In the genomic region with DNA sequence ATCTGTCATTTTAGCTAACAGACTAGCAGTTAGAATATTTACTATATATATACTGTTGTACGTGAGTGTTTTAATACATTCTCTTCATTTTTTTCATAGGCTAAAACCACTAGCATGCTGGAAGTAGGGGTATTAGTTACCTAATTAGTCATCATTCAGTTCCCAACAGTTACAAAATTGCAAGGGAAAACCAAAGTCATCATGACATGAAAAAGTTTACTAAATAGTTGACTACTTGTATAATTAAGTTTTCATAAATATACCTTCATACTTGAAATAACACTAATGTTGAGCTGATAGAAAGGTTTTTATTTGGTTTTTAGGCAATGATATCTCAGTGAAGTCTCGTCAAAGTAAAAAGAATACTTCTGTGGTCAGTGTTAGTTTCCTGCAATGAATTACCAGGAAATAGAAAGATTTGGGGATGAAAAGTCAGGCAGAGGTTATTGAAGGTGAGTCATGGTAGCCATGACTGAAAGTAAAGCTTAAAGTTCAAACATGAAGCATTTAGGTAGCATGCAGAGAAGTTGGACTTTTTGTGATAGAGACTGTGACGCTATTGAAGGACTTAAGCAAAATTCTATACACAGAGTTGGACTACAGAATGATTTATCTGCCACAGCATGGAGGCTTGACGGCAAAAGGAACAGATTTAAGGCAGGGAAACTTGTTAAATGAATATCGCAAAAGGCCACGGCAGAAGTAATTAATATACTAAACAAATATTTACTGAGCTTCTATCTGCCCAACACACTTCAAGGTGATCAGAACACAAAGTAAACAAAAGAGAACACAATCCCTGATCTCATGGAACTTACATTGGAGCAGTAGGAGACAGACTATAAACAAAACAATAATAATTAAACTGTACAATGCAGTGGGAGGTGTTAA, we compare ENCODE assay signal across 13 cellular contexts.
A peak's percentile ranks its signal among the peaks of the same experiment; 100 is the strongest.
DNase-seq lines count a peak whose midpoint lies in the region; ATAC-seq and TF ChIP-seq lines count a peak whose summit lies in the region.
"Had no signal": no experiment of that assay in that cellular context is flagged by ENCODE, and none has a peak within 500 bp of the region (broad histone marks: within the 10 kb centered on the region; RNA-seq: fewer than 3 reads in every experiment).

No MANE protein-coding gene starts in this region.

- H3K4me3 ChIP-seq in RWPE2 (ENCODE audit: severe bottlenecking) = no peak overlapping the region
- H3K4me3 ChIP-seq: lung had no signal

- H3K27me3 ChIP-seq in RWPE2 (ENCODE audit: insufficient read depth, poor library complexity, severe bottlenecking) = no peaks in the 10 kb centered on the region

- DNase-seq in COLO668 (lab: John Stamatoyannopoulos, UW; ENCODE audit: unreplicated experiment) (peak; percentile 6), LoVo (ENCODE audit: low spot score) (peak; percentile 58), RWPE2 (ENCODE audit: low spot score) (no peak), kidney tubule cell (ENCODE audit: low spot score) (peak; percentile 82), foreskin melanocyte (no peak), dermis blood vessel endothelial cell (no peak)
- DNase-seq: activated CD4-positive, alpha-beta T cell treated with anti-CD3 and anti-CD28 coated beads for 1 hour; NK-92 treated with Interleukin-12 subunit alpha and Interleukin-12 subunit beta, amount 100 ng/mL, for 24 hours; occipital lobe; SW 1271 had no signal

- ATAC-seq in RWPE2 (ENCODE audit: low read depth) = peak; percentile 84
- no peak for ATAC-seq in GM21390 (IDR thresholded peaks at IDR 0.05; ENCODE audit: unreplicated experiment)
- no peak for ATAC-seq in HG03565 (IDR thresholded peaks at IDR 0.05; ENCODE audit: unreplicated experiment)

- no peak for TF ChIP-seq CTCF in RWPE2 (IDR thresholded peaks at IDR 0.05; ENCODE audit: poor library complexity, severe bottlenecking)

- H3K4me1 ChIP-seq in RWPE2 (ENCODE audit: insufficient read depth, poor library complexity, severe bottlenecking) = peaks cover 26% of the 10 kb centered on the region

- H3K27ac ChIP-seq in RWPE2 (ENCODE audit: poor library complexity, severe bottlenecking) = peak overlapping the region; percentile 40

- H3K9me3 ChIP-seq in RWPE2 (ENCODE audit: severe bottlenecking) = no peaks in the 10 kb centered on the region

- no peaks in the 10 kb centered on the region for H3K36me3 ChIP-seq in RWPE2 (ENCODE audit: low read depth)

Comparison
In these comparisons a context has a peak if more than half of its experiments do, and no peak if none do; other contexts are left out.
1. DNase-seq: peak in COLO668 (single experiment), LoVo (single experiment) and kidney tubule cell (single experiment); none in RWPE2 (single experiment), foreskin melanocyte (single experiment) and dermis blood vessel endothelial cell (single experiment).